In the genomic region with DNA sequence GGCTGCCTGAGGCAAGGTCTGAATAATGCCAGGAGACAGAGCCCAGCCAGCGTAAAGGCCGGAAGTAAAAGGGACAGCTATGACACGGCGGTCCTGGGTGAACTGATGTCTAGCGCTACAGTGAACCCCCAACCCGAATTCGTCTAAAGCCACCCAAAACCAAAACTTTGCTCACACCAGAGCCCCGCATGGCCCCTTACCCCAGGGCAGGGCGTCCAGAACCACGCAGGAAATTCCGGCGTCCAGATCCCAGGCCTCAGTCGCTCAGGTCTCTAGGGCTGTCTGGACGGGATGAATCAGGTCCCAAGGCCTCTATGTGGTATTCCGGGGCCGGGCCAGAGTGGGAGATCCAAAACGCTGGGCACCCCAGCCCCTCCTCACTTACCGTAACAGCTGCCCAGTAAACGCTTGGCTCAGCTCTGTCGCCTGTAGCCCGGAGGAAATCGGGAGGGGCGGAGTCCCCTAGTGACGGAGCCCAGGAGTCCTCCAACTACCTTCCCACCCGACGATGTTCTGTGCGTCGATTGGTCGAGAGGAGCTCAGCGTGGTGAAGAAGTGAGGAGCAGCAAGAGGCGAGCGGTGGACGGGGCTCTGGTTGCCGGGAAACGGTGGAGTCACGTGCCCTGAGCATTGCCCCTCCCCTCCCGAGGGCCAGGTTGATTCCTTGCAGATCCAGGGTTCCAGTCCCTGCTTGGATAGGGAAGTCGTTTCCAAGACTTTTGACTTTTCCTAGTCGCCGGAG, we compare ENCODE assay signal across 1 cellular context.
TF ChIP-seq lines count a peak whose summit lies in the region.

TSS of gene CCDC32 (minus strand) at position 452 of the 742 bp plus-strand sequence. CDS start 2,027 bp downstream, outside the sequence.

TF ChIP-seq in K562, 482 proteins besides CTCF, POLR2A, EP300 and RAD21 (continued from another document and continues in another):
- 0 out of 2 replicates have a peak, but pooled peaks have one; percentile 47 for TF ChIP-seq MITF (IDR thresholded peaks at IDR 0.05)
- TF ChIP-seq FOXM1 (IDR thresholded peaks at IDR 0.05; ENCODE audit: low read depth), result no peak
- TF ChIP-seq FOXM1 (CRISPR knock-in tag; IDR thresholded peaks at IDR 0.05; ENCODE audit: low read depth), result no peak
- no peak for TF ChIP-seq MCM2 (IDR thresholded peaks at IDR 0.05; ENCODE audit: low read depth)
- TF ChIP-seq, protein P1, sequence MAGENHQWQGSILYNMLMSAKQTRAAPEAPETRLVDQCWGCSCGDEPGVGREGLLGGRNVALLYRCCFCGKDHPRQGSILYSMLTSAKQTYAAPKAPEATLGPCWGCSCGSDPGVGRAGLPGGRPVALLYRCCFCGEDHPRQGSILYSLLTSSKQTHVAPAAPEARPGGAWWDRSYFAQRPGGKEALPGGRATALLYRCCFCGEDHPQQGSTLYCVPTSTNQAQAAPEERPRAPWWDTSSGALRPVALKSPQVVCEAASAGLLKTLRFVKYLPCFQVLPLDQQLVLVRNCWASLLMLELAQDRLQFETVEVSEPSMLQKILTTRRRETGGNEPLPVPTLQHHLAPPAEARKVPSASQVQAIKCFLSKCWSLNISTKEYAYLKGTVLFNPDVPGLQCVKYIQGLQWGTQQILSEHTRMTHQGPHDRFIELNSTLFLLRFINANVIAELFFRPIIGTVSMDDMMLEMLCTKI (IDR thresholded peaks at IDR 0.05; ENCODE audit: partially characterized antibody), result no peak
- TF ChIP-seq ZNF197 (CRISPR knock-in tag; IDR thresholded peaks at IDR 0.05; ENCODE audit: low read depth), result no peak
- no peak for TF ChIP-seq ZNF444 (CRISPR knock-in tag; IDR thresholded peaks at IDR 0.05)
- no peak for TF ChIP-seq ATF1 (CRISPR knock-in tag; IDR thresholded peaks at IDR 0.05)
- peak; percentile 92 for TF ChIP-seq ATF1 (tag; IDR thresholded peaks at IDR 0.05)
- TF ChIP-seq HMG20A (CRISPR knock-in tag; conservative IDR thresholded peaks at IDR 0.05), result no peak
- peak; percentile 31 to 63; a peak in 2 of 4 replicates for TF ChIP-seq MAZ (CRISPR knock-in tag; conservative IDR thresholded peaks at IDR 0.05 in 1 of 2, IDR thresholded peaks at IDR 0.05 in 1 of 2)
- TF ChIP-seq, protein P2, sequence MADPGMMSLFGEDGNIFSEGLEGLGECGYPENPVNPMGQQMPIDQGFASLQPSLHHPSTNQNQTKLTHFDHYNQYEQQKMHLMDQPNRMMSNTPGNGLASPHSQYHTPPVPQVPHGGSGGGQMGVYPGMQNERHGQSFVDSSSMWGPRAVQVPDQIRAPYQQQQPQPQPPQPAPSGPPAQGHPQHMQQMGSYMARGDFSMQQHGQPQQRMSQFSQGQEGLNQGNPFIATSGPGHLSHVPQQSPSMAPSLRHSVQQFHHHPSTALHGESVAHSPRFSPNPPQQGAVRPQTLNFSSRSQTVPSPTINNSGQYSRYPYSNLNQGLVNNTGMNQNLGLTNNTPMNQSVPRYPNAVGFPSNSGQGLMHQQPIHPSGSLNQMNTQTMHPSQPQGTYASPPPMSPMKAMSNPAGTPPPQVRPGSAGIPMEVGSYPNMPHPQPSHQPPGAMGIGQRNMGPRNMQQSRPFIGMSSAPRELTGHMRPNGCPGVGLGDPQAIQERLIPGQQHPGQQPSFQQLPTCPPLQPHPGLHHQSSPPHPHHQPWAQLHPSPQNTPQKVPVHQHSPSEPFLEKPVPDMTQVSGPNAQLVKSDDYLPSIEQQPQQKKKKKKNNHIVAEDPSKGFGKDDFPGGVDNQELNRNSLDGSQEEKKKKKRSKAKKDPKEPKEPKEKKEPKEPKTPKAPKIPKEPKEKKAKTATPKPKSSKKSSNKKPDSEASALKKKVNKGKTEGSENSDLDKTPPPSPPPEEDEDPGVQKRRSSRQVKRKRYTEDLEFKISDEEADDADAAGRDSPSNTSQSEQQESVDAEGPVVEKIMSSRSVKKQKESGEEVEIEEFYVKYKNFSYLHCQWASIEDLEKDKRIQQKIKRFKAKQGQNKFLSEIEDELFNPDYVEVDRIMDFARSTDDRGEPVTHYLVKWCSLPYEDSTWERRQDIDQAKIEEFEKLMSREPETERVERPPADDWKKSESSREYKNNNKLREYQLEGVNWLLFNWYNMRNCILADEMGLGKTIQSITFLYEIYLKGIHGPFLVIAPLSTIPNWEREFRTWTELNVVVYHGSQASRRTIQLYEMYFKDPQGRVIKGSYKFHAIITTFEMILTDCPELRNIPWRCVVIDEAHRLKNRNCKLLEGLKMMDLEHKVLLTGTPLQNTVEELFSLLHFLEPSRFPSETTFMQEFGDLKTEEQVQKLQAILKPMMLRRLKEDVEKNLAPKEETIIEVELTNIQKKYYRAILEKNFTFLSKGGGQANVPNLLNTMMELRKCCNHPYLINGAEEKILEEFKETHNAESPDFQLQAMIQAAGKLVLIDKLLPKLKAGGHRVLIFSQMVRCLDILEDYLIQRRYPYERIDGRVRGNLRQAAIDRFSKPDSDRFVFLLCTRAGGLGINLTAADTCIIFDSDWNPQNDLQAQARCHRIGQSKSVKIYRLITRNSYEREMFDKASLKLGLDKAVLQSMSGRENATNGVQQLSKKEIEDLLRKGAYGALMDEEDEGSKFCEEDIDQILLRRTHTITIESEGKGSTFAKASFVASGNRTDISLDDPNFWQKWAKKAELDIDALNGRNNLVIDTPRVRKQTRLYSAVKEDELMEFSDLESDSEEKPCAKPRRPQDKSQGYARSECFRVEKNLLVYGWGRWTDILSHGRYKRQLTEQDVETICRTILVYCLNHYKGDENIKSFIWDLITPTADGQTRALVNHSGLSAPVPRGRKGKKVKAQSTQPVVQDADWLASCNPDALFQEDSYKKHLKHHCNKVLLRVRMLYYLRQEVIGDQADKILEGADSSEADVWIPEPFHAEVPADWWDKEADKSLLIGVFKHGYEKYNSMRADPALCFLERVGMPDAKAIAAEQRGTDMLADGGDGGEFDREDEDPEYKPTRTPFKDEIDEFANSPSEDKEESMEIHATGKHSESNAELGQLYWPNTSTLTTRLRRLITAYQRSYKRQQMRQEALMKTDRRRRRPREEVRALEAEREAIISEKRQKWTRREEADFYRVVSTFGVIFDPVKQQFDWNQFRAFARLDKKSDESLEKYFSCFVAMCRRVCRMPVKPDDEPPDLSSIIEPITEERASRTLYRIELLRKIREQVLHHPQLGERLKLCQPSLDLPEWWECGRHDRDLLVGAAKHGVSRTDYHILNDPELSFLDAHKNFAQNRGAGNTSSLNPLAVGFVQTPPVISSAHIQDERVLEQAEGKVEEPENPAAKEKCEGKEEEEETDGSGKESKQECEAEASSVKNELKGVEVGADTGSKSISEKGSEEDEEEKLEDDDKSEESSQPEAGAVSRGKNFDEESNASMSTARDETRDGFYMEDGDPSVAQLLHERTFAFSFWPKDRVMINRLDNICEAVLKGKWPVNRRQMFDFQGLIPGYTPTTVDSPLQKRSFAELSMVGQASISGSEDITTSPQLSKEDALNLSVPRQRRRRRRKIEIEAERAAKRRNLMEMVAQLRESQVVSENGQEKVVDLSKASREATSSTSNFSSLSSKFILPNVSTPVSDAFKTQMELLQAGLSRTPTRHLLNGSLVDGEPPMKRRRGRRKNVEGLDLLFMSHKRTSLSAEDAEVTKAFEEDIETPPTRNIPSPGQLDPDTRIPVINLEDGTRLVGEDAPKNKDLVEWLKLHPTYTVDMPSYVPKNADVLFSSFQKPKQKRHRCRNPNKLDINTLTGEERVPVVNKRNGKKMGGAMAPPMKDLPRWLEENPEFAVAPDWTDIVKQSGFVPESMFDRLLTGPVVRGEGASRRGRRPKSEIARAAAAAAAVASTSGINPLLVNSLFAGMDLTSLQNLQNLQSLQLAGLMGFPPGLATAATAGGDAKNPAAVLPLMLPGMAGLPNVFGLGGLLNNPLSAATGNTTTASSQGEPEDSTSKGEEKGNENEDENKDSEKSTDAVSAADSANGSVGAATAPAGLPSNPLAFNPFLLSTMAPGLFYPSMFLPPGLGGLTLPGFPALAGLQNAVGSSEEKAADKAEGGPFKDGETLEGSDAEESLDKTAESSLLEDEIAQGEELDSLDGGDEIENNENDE (IDR thresholded peaks at IDR 0.05; ENCODE audit: low read depth, low read length), result no peak
- peak; percentile 17 for TF ChIP-seq PRDM10 (IDR thresholded peaks at IDR 0.05; ENCODE audit: partially characterized antibody)
- TF ChIP-seq, protein P3, sequence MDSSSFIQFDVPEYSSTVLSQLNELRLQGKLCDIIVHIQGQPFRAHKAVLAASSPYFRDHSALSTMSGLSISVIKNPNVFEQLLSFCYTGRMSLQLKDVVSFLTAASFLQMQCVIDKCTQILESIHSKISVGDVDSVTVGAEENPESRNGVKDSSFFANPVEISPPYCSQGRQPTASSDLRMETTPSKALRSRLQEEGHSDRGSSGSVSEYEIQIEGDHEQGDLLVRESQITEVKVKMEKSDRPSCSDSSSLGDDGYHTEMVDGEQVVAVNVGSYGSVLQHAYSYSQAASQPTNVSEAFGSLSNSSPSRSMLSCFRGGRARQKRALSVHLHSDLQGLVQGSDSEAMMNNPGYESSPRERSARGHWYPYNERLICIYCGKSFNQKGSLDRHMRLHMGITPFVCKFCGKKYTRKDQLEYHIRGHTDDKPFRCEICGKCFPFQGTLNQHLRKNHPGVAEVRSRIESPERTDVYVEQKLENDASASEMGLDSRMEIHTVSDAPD (CRISPR knock-in tag; IDR thresholded peaks at IDR 0.05), result no peak
- TF ChIP-seq GTF2F1 (IDR thresholded peaks at IDR 0.05; ENCODE audit: low read depth, low read length), result no peak
- TF ChIP-seq PRPF4 (IDR thresholded peaks at IDR 0.05; ENCODE audit: insufficient read depth, low read depth, low read length, poor library complexity, severe bottlenecking), result no peak
- no peak for TF ChIP-seq ZEB2 (IDR thresholded peaks at IDR 0.05)
- TF ChIP-seq AFF1 (IDR thresholded peaks at IDR 0.05; ENCODE audit: low read depth in 1 of 2, partially characterized antibody in 2 of 2), result peak in 1 of 2 experiments; percentile 37
- TF ChIP-seq, protein P4, sequence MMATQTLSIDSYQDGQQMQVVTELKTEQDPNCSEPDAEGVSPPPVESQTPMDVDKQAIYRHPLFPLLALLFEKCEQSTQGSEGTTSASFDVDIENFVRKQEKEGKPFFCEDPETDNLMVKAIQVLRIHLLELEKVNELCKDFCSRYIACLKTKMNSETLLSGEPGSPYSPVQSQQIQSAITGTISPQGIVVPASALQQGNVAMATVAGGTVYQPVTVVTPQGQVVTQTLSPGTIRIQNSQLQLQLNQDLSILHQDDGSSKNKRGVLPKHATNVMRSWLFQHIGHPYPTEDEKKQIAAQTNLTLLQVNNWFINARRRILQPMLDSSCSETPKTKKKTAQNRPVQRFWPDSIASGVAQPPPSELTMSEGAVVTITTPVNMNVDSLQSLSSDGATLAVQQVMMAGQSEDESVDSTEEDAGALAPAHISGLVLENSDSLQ (IDR thresholded peaks at IDR 0.05), result peak; percentile 73
- TF ChIP-seq KAT2B (IDR thresholded peaks at IDR 0.05; ENCODE audit: low read depth, low read length), result no peak
- TF ChIP-seq, protein P5, sequence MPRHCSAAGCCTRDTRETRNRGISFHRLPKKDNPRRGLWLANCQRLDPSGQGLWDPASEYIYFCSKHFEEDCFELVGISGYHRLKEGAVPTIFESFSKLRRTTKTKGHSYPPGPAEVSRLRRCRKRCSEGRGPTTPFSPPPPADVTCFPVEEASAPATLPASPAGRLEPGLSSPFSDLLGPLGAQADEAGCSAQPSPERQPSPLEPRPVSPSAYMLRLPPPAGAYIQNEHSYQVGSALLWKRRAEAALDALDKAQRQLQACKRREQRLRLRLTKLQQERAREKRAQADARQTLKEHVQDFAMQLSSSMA (CRISPR knock-in tag; IDR thresholded peaks at IDR 0.05), result no peak
